1 cellular context compared by ENCODE assay signal in the genomic region with DNA sequence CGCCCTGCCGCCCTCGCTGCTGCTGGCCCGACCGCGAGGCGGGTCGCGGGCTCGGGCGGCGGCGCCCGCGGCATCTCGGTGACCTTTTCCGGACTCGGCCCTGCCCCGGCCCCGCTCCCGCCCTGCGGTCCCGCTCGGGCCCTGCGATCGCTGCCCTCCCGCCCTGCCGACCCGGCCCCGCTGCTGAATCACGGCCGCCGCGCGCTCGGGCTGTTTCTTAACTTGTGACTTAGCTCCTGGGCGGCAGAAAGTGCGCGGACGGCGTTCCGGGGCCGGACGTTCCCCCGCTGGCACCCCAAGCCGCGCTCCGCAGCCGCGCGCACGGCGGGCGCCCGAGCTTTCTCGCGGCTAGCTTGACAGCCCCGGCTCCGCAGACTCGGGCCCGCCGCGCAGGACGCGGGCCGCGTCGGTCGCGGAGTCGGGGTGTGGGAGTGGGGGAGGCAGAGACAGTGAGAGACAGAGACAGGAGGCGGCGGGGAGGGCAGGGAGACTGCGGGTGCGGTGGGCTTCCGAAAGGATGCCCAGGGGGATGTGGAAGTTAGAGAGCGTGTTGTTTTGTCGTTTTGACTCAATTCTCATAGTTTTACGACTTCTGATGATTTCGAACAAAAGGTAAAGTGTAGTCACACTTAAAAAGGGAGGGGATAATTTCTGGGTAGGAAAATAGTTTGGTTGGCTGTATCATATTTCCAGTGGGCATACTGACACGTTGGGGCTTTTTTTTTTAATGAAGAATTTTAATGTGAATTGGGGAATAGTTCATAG.
TF ChIP-seq lines count a peak whose summit lies in the region.

No MANE protein-coding gene starts in this region.

TF ChIP-seq in K562, 482 proteins besides CTCF, POLR2A, EP300 and RAD21 (continued from another document and continues in another):
- TF ChIP-seq ZNF318 (IDR thresholded peaks at IDR 0.05; ENCODE audit: borderline replicate concordance in 1 of 2, low read depth in 1 of 2) (no peak), GATAD2B (IDR thresholded peaks at IDR 0.05; ENCODE audit: borderline replicate concordance) (peak; percentile 29; the same call in 1 of the 2 replicates), SRF (CRISPR knock-in tag; IDR thresholded peaks at IDR 0.05) (no peak), RB1 (IDR thresholded peaks at IDR 0.05; ENCODE audit: low read depth) (peak; percentile 85), GATAD2A (IDR thresholded peaks at IDR 0.05) (peak; percentile 65; the same call in 1 of the 2 replicates), ZNF583 (CRISPR knock-in tag; IDR thresholded peaks at IDR 0.05) (no peak), ZNF764 (CRISPR knock-in tag; IDR thresholded peaks at IDR 0.05; ENCODE audit: low read depth) (no peak), ELF4 (CRISPR knock-in tag; IDR thresholded peaks at IDR 0.05) (no peak), ZNF224 (CRISPR knock-in tag; IDR thresholded peaks at IDR 0.05) (no peak), EHMT2 (IDR thresholded peaks at IDR 0.05) (no peak), NCOA2 (IDR thresholded peaks at IDR 0.05; ENCODE audit: partially characterized antibody in 2 of 2) (no peak), MYNN (IDR thresholded peaks at IDR 0.05) (no peak), MYNN (CRISPR knock-in tag; IDR thresholded peaks at IDR 0.05) (no peak), SRSF9 (IDR thresholded peaks at IDR 0.05; ENCODE audit: borderline replicate concordance, low read depth, low read length) (no peak), ZC3H11A (IDR thresholded peaks at IDR 0.05; ENCODE audit: low read depth, low read length) (no peak), CUX1 (CRISPR knock-in tag; IDR thresholded peaks at IDR 0.05) (no peak), NFATC3 (IDR thresholded peaks at IDR 0.05) (no peak), ZBTB7A (IDR thresholded peaks at IDR 0.05; ENCODE audit: borderline replicate concordance, control insufficient read depth, low read depth, low read length) (peak; percentile 13; the same call in 1 of the 2 replicates), KLF1 (tag; IDR thresholded peaks at IDR 0.05) (no peak), NEUROD1 (IDR thresholded peaks at IDR 0.05; ENCODE audit: borderline replicate concordance, low read depth, low read length, partially characterized antibody) (no peak), ARID1B (IDR thresholded peaks at IDR 0.05) (no peak), HOXB6 (CRISPR knock-in tag; IDR thresholded peaks at IDR 0.05; ENCODE audit: borderline replicate concordance) (no peak), FOXJ2 (tag; IDR thresholded peaks at IDR 0.05) (no peak), RCOR1 (IDR thresholded peaks at IDR 0.05; ENCODE audit: borderline replicate concordance in 1 of 2, low read depth in 2 of 2, low read length in 2 of 2) (no peak), ATF2 (CRISPR knock-in tag; IDR thresholded peaks at IDR 0.05) (no peak), U2AF1 (optimal IDR thresholded peaks at IDR 0.05; ENCODE audit: low read depth, low read length) (no peak), ZKSCAN3 (CRISPR knock-in tag; IDR thresholded peaks at IDR 0.05) (no peak), ZNF586 (CRISPR knock-in tag; conservative IDR thresholded peaks at IDR 0.05) (no peak)
- TF ChIP-seq, protein P1, sequence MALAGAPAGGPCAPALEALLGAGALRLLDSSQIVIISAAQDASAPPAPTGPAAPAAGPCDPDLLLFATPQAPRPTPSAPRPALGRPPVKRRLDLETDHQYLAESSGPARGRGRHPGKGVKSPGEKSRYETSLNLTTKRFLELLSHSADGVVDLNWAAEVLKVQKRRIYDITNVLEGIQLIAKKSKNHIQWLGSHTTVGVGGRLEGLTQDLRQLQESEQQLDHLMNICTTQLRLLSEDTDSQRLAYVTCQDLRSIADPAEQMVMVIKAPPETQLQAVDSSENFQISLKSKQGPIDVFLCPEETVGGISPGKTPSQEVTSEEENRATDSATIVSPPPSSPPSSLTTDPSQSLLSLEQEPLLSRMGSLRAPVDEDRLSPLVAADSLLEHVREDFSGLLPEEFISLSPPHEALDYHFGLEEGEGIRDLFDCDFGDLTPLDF (CRISPR knock-in tag; IDR thresholded peaks at IDR 0.05) = no peak
- TF ChIP-seq, protein P2, sequence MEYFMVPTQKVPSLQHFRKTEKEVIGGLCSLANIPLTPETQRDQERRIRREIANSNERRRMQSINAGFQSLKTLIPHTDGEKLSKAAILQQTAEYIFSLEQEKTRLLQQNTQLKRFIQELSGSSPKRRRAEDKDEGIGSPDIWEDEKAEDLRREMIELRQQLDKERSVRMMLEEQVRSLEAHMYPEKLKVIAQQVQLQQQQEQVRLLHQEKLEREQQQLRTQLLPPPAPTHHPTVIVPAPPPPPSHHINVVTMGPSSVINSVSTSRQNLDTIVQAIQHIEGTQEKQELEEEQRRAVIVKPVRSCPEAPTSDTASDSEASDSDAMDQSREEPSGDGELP (CRISPR knock-in tag; IDR thresholded peaks at IDR 0.05; ENCODE audit: borderline replicate concordance) = no peak
- TF ChIP-seq, protein P3, sequence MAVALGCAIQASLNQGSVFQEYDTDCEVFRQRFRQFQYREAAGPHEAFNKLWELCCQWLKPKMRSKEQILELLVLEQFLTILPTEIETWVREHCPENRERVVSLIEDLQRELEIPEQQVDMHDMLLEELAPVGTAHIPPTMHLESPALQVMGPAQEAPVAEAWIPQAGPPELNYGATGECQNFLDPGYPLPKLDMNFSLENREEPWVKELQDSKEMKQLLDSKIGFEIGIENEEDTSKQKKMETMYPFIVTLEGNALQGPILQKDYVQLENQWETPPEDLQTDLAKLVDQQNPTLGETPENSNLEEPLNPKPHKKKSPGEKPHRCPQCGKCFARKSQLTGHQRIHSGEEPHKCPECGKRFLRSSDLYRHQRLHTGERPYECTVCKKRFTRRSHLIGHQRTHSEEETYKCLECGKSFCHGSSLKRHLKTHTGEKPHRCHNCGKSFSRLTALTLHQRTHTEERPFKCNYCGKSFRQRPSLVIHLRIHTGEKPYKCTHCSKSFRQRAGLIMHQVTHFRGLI (CRISPR knock-in tag; IDR thresholded peaks at IDR 0.05) = no peak
- TF ChIP-seq, protein P4, sequence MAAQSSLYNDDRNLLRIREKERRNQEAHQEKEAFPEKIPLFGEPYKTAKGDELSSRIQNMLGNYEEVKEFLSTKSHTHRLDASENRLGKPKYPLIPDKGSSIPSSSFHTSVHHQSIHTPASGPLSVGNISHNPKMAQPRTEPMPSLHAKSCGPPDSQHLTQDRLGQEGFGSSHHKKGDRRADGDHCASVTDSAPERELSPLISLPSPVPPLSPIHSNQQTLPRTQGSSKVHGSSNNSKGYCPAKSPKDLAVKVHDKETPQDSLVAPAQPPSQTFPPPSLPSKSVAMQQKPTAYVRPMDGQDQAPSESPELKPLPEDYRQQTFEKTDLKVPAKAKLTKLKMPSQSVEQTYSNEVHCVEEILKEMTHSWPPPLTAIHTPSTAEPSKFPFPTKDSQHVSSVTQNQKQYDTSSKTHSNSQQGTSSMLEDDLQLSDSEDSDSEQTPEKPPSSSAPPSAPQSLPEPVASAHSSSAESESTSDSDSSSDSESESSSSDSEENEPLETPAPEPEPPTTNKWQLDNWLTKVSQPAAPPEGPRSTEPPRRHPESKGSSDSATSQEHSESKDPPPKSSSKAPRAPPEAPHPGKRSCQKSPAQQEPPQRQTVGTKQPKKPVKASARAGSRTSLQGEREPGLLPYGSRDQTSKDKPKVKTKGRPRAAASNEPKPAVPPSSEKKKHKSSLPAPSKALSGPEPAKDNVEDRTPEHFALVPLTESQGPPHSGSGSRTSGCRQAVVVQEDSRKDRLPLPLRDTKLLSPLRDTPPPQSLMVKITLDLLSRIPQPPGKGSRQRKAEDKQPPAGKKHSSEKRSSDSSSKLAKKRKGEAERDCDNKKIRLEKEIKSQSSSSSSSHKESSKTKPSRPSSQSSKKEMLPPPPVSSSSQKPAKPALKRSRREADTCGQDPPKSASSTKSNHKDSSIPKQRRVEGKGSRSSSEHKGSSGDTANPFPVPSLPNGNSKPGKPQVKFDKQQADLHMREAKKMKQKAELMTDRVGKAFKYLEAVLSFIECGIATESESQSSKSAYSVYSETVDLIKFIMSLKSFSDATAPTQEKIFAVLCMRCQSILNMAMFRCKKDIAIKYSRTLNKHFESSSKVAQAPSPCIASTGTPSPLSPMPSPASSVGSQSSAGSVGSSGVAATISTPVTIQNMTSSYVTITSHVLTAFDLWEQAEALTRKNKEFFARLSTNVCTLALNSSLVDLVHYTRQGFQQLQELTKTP (IDR thresholded peaks at IDR 0.05; ENCODE audit: low read depth in 1 of 2, partially characterized antibody in 2 of 2) = no peak
